ENCODE assay signal across 1 cellular context in the genomic region with DNA sequence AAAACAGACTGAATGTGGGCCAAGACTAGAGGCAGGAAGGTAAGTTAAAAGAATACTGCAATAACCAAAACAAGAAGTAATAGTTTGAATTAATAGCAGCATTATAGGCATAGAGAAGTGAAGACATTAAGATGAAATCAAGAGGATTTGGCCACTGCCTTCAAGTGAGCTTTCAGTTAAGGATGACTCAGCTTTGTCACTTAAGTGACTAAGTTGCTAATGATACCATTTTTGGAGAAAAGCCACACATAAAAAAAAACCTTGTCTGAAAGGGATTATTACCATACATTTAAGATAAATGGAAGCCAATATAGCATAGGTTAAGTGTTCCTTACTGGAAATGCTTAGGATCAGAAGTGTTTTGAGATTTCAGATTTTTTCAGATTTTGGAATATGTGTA.
TF ChIP-seq lines count a peak whose summit lies in the region.

No MANE protein-coding gene starts in this region.

TF ChIP-seq in K562, 482 proteins besides CTCF, POLR2A, EP300 and RAD21 (continued from another document and continues in another):
- no peak for TF ChIP-seq NFRKB (IDR thresholded peaks at IDR 0.05; ENCODE audit: low read depth)
- no peak for TF ChIP-seq ARID4B (CRISPR knock-in tag; IDR thresholded peaks at IDR 0.05)
- TF ChIP-seq BHLHE40 (IDR thresholded peaks at IDR 0.05; ENCODE audit: low read length): no peak
- TF ChIP-seq ZBTB8A (IDR thresholded peaks at IDR 0.05; ENCODE audit: partially characterized antibody): no peak
- peak; percentile 79; the same call in 1 of the 2 replicates for TF ChIP-seq JUND (IDR thresholded peaks at IDR 0.05; ENCODE audit: borderline replicate concordance, low read depth, low read length)
- peak; percentile 70; the same call in 2 of the 3 replicates for TF ChIP-seq JUND (tag; IDR thresholded peaks at IDR 0.05; ENCODE audit: borderline replicate concordance, low read depth, low read length)
- TF ChIP-seq DPF2 (IDR thresholded peaks at IDR 0.05): peak; percentile 60
- no peak for TF ChIP-seq TARDBP (IDR thresholded peaks at IDR 0.05)
- TF ChIP-seq ZNF175 (CRISPR knock-in tag; IDR thresholded peaks at IDR 0.05; ENCODE audit: low read depth): no peak
- no peak for TF ChIP-seq ZNF586 (CRISPR knock-in tag; conservative IDR thresholded peaks at IDR 0.05)
- no peak for TF ChIP-seq CBFA2T2 (conservative IDR thresholded peaks at IDR 0.05)
- TF ChIP-seq ZBTB2 (IDR thresholded peaks at IDR 0.05): no peak
- TF ChIP-seq FOSL1 (tag; conservative IDR thresholded peaks at IDR 0.05): peak; percentile 92
- no peak for TF ChIP-seq PHF20 (IDR thresholded peaks at IDR 0.05; ENCODE audit: partially characterized antibody)
- TF ChIP-seq BRD4 (IDR thresholded peaks at IDR 0.05): no peak
- TF ChIP-seq SMAD2 (IDR thresholded peaks at IDR 0.05; ENCODE audit: low read depth, low read length): no peak
- TF ChIP-seq MIER1 (IDR thresholded peaks at IDR 0.05; ENCODE audit: low read depth): no peak
- TF ChIP-seq BRCA1 (IDR thresholded peaks at IDR 0.05): no peak
- no peak for TF ChIP-seq BRCA1 (CRISPR knock-in tag; IDR thresholded peaks at IDR 0.05)
- no peak for TF ChIP-seq BRD9 (IDR thresholded peaks at IDR 0.05; ENCODE audit: low read depth, partially characterized antibody)
- TF ChIP-seq RUNX1 (IDR thresholded peaks at IDR 0.05; ENCODE audit: low read depth): no peak
- no peak for TF ChIP-seq FOXM1 (IDR thresholded peaks at IDR 0.05; ENCODE audit: low read depth)
- TF ChIP-seq FOXM1 (CRISPR knock-in tag; IDR thresholded peaks at IDR 0.05; ENCODE audit: low read depth): no peak
- TF ChIP-seq IRF2 (CRISPR knock-in tag; IDR thresholded peaks at IDR 0.05): no peak
- no peak for TF ChIP-seq ZNF197 (CRISPR knock-in tag; IDR thresholded peaks at IDR 0.05; ENCODE audit: low read depth)
- 0 out of 2 replicates have a peak, but pooled peaks have one; percentile 36 for TF ChIP-seq NFIC (IDR thresholded peaks at IDR 0.05)
- TF ChIP-seq ELK1 (CRISPR knock-in tag; IDR thresholded peaks at IDR 0.05): no peak
- TF ChIP-seq TRIM24 (IDR thresholded peaks at IDR 0.05): peak in 1 of 2 experiments; percentile 33; a peak in 1 of 4 replicates
- TF ChIP-seq XRCC3 (IDR thresholded peaks at IDR 0.05): no peak
- no peak for TF ChIP-seq XRCC5 (IDR thresholded peaks at IDR 0.05; ENCODE audit: low read depth, low read length)
- TF ChIP-seq C11orf30 (IDR thresholded peaks at IDR 0.05; ENCODE audit: low read depth): peak; percentile 88
- TF ChIP-seq KAT2B (IDR thresholded peaks at IDR 0.05; ENCODE audit: low read depth, low read length): no peak
- TF ChIP-seq RBM22 (IDR thresholded peaks at IDR 0.05; ENCODE audit: low read depth, low read length, poor library complexity, severe bottlenecking): no peak
- TF ChIP-seq TCF7 (IDR thresholded peaks at IDR 0.05; ENCODE audit: borderline replicate concordance): no peak
- TF ChIP-seq, protein P1, sequence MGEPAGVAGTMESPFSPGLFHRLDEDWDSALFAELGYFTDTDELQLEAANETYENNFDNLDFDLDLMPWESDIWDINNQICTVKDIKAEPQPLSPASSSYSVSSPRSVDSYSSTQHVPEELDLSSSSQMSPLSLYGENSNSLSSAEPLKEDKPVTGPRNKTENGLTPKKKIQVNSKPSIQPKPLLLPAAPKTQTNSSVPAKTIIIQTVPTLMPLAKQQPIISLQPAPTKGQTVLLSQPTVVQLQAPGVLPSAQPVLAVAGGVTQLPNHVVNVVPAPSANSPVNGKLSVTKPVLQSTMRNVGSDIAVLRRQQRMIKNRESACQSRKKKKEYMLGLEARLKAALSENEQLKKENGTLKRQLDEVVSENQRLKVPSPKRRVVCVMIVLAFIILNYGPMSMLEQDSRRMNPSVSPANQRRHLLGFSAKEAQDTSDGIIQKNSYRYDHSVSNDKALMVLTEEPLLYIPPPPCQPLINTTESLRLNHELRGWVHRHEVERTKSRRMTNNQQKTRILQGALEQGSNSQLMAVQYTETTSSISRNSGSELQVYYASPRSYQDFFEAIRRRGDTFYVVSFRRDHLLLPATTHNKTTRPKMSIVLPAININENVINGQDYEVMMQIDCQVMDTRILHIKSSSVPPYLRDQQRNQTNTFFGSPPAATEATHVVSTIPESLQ (CRISPR knock-in tag; IDR thresholded peaks at IDR 0.05): no peak
- TF ChIP-seq GABPB2 (CRISPR knock-in tag; conservative IDR thresholded peaks at IDR 0.05): no peak
- TF ChIP-seq RHOXF2B (CRISPR knock-in tag; conservative IDR thresholded peaks at IDR 0.05): no peak
- no peak for TF ChIP-seq ILK (tag; IDR thresholded peaks at IDR 0.05; ENCODE audit: borderline replicate concordance, low read depth)
- TF ChIP-seq, protein P2, sequence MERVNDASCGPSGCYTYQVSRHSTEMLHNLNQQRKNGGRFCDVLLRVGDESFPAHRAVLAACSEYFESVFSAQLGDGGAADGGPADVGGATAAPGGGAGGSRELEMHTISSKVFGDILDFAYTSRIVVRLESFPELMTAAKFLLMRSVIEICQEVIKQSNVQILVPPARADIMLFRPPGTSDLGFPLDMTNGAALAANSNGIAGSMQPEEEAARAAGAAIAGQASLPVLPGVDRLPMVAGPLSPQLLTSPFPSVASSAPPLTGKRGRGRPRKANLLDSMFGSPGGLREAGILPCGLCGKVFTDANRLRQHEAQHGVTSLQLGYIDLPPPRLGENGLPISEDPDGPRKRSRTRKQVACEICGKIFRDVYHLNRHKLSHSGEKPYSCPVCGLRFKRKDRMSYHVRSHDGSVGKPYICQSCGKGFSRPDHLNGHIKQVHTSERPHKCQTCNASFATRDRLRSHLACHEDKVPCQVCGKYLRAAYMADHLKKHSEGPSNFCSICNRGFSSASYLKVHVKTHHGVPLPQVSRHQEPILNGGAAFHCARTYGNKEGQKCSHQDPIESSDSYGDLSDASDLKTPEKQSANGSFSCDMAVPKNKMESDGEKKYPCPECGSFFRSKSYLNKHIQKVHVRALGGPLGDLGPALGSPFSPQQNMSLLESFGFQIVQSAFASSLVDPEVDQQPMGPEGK (CRISPR knock-in tag; IDR thresholded peaks at IDR 0.05; ENCODE audit: borderline replicate concordance): no peak
- no peak for TF ChIP-seq ZBTB5 (IDR thresholded peaks at IDR 0.05)
- peak; percentile 91 for TF ChIP-seq NFE2 (IDR thresholded peaks at IDR 0.05; ENCODE audit: low read depth)
- no peak for TF ChIP-seq TEAD4 (IDR thresholded peaks at IDR 0.05; ENCODE audit: low read length)
- no peak for TF ChIP-seq TEAD4 (CRISPR knock-in tag; IDR thresholded peaks at IDR 0.05; ENCODE audit: borderline replicate concordance)
- TF ChIP-seq NR2F6 (CRISPR knock-in tag; IDR thresholded peaks at IDR 0.05): no peak
- TF ChIP-seq E2F6 (IDR thresholded peaks at IDR 0.05; ENCODE audit: borderline replicate concordance in 1 of 2, extremely low read depth in 1 of 2, insufficient read depth in 1 of 2, insufficient read length in 1 of 2, low read depth in 1 of 2, low read length in 1 of 2, poor library complexity in 1 of 2, severe bottlenecking in 1 of 2): no peak
- TF ChIP-seq ZC3H4 (CRISPR knock-in tag; IDR thresholded peaks at IDR 0.05; ENCODE audit: borderline replicate concordance): no peak
- no peak for TF ChIP-seq U2AF1 (optimal IDR thresholded peaks at IDR 0.05; ENCODE audit: low read depth, low read length)
